Comparison of ENCODE assay signal across 20 cellular contexts in the genomic region with DNA sequence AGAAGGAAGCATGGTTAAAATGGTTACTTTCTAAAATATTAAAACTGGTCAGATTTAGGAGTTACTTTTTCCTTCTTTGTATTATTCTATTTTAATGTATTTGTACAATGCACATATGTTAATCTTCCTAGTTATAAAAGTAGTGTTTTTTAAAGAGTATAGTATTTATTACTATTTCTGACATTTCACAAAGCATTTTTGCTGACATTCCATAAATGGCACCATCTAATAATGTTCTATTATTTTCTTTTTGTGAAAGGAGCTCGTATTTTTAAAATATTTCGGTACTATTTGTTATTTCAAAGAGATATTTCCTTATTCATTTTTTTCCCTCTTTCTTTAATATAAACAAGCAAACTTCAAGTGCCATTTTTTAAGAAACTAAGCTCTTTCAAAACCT. TPM values are rescaled to one million over a fixed set of nuclear protein-coding genes. Genes with fewer than 3 reads are reported as not detected.
"Had no signal": no experiment of that assay in that cellular context is flagged by ENCODE, and none has a peak within 500 bp of the region (broad histone marks: within the 10 kb centered on the region; RNA-seq: fewer than 3 reads in every experiment).

No MANE protein-coding gene starts in this region.

- H3K9me2 ChIP-seq: SK-N-SH had no signal

- H3K9ac ChIP-seq: SK-N-SH had no signal

- H3K27me3 Mint-ChIP-seq: memory B cell; naive thymus-derived CD8-positive, alpha-beta T cell had no signal

- DNase-seq: activated effector memory CD4-positive, alpha-beta T cell treated with Interleukin-2 at 50 U/mL for 16 hours; activated naive CD4-positive, alpha-beta T cell treated with anti-CD3 and anti-CD28 coated beads, Interleukin-2, amount 50 U/mL, for 16 hours; activated T-cell treated with anti-CD3 and anti-CD28 coated beads for 4 hours; amniotic stem cell; naive thymus-derived CD8-positive, alpha-beta T cell; nucleus accumbens; SK-N-SH; stimulated activated CD4-positive, alpha-beta T cell treated with anti-CD3 and anti-CD28 coated beads, Interleukin-15, amount 100 ng/mL, for 24 hours; stimulated activated CD4-positive, alpha-beta T cell treated with anti-CD3 and anti-CD28 coated beads, Interleukin-4, amount 100 ng/mL, for 1 hour; stimulated activated naive CD4-positive, alpha-beta T cell treated with Interleukin-2 at 50 U/mL for 16 hours; transverse colon; WERI-Rb-1 had no signal

- H3K4me1 ChIP-seq: esophagus muscularis mucosa had no signal

- H3K4me2 ChIP-seq: SK-N-SH had no signal

- H3K27me3 ChIP-seq: esophagus muscularis mucosa, left lung, transverse colon had no signal

- ATAC-seq: naive thymus-derived CD8-positive, alpha-beta T cell had no signal

- H3K4me3 ChIP-seq: esophagus muscularis mucosa, left lung, mucosa of descending colon, transverse colon had no signal

- H3K4me3 Mint-ChIP-seq: memory B cell; naive thymus-derived CD8-positive, alpha-beta T cell had no signal

- H3K9me3 ChIP-seq: esophagus muscularis mucosa, left lung, mucosa of descending colon, SK-N-SH, transverse colon had no signal

- H3K9me3 Mint-ChIP-seq: memory B cell; naive thymus-derived CD8-positive, alpha-beta T cell had no signal

- H3K27ac ChIP-seq: esophagus muscularis mucosa, transverse colon, WERI-Rb-1 had no signal

RNA-seq across cellular contexts. Expression of gene GSG1L, which starts 47.5 kb away (rescaled TPM):
- total RNA-seq: activated CD8-positive, alpha-beta memory T cell treated with anti-CD3 and anti-CD28 coated beads for 36 hours; naive thymus-derived CD8-positive, alpha-beta T cell; posterior vena cava; T-helper 1 cell treated with Interleukin-12 subunit alpha and Interleukin-12 subunit beta and Interleukin-4 antibody, amounts not matched to agents 30 ng/mL and 1 ng/mL, for 36 hours; transverse colon had no signal
- polyA plus RNA-seq: keratinocyte; naive thymus-derived CD8-positive, alpha-beta T cell; SK-N-SH had no signal
